ENCODE assay signal across 8 cellular contexts in the genomic region with DNA sequence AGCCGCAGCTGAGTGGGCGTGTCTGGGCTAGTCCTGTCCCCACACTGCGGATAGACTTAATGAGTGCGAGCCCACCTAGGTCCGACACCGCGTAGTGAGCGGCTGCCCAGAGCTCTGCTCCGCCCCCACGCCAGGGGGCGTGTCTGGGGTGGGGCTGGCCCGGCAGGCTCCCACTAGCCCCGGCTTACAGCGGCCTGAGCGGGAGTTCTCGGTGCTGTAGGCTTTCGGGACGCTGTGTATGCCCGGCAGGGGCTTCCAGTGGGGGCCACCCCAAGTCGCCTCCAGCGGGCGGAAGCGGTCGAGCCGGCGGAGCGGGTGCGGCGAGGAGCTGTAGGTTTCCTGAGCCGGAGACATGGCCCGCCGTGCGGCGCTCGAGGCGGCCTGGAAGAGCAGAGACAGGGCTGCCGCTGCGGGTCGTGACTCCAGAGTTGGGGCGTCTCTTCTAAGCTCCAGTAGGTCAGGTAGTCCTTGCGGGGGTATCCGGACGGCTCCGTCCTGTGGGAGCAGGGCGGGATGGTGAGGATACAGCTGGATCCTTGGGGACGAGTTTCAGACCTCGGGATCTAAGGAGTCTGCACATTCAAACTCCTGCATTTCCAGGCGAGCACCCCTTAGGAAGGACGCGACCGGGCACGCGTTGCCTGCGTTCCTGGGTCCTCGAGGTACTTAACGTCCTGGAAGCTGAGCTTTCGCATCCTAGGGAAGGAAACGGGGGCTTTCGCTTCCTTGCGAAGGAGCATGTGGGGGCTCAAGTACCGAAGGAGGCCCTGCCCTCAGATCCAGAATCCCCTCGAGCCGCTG. TPM values are rescaled to one million over a fixed set of nuclear protein-coding genes. Genes with fewer than 3 reads are reported as not detected.
DNase-seq lines count a peak whose midpoint lies in the region; ATAC-seq and TF ChIP-seq lines count a peak whose summit lies in the region.

No MANE protein-coding gene starts in this region.

- no peaks in the 10 kb centered on the region for H3K9me3 Mint-ChIP-seq in activated naive CD4-positive, alpha-beta T cell treated with anti-CD3 and anti-CD28 coated beads for 36 hours

- H3K36me3 Mint-ChIP-seq in activated naive CD4-positive, alpha-beta T cell treated with anti-CD3 and anti-CD28 coated beads for 36 hours (ENCODE audit: low read depth): no peaks in the 10 kb centered on the region

- H3K27ac Mint-ChIP-seq in activated naive CD4-positive, alpha-beta T cell treated with anti-CD3 and anti-CD28 coated beads for 36 hours: no peak overlapping the region

- peak overlapping the region; percentile 64 for H3K4me3 ChIP-seq in AG04450 (ENCODE audit: low read depth, low read length)
- peak overlapping the region; percentile 70 for H3K4me3 ChIP-seq in parathyroid adenoma (ENCODE audit: low read depth, low read length)

- peaks cover 4% of the 10 kb centered on the region for H3K4me1 ChIP-seq in parathyroid adenoma

- no peak for DNase-seq in AG04450 (ENCODE audit: low read depth, low spot score)
- DNase-seq in GM19238 (ENCODE audit: insufficient read length, low spot score): peak; percentile 82
- peak; percentile 49 for DNase-seq in RPMI7951 (ENCODE audit: low read depth)
- peak; percentile 67 for DNase-seq in activated naive CD4-positive, alpha-beta T cell treated with anti-CD3 and anti-CD28 coated beads for 36 hours
- peak in 25 of 42 donors; percentile 10 to 65 (median 24) for DNase-seq in head of caudate nucleus
- no peak for DNase-seq in NCI-H526 treated with DMSO at 0.1 percent for 48 hours (lab: John Stamatoyannopoulos, UW)

- no peak for ATAC-seq in HG02798 (IDR thresholded peaks at IDR 0.05; ENCODE audit: poor library complexity, unreplicated experiment)

- intact Hi-C loops in activated naive CD4-positive, alpha-beta T cell treated with anti-CD3 and anti-CD28 coated beads for 36 hours (cut with micrococcal nuclease): loop anchor here (5.0 kb wide), 1 partner anchor 91 kb away; no protein-coding TSS in a partner anchor
- intact Hi-C loops in head of caudate nucleus (cut with DNase I): no loop called here

- CTCF ChIA-PET in AG04450 (lab: Charles Lee): interaction anchor here (0.5 to 2.4 kb wide), 9 partner anchors 13 to 666 kb away, joined by 3 to 18 read pairs (median 6); partner anchors contain the start of genes GYS1 and RUVBL2
- CTCF ChIA-PET in activated naive CD4-positive, alpha-beta T cell treated with anti-CD3 and anti-CD28 coated beads for 36 hours (lab: Charles Lee): interaction anchor here (0.7 to 0.9 kb wide), 3 partner anchors 50 to 262 kb away, joined by 3 read pairs; no protein-coding TSS in a partner anchor

- H3K27me3 ChIP-seq in AG04450 (ENCODE audit: control insufficient read depth, insufficient read depth, low read length): no peaks in the 10 kb centered on the region
- H3K27me3 ChIP-seq in parathyroid adenoma (ENCODE audit: control insufficient read depth, insufficient read depth, low read length): no peaks in the 10 kb centered on the region

- TF ChIP-seq CTCF in AG04450 (IDR thresholded peaks at IDR 0.05; ENCODE audit: low read depth, low read length) (peak; percentile 33; the same call in 1 of the 2 replicates), parathyroid adenoma (IDR thresholded peaks at IDR 0.05) (peak; percentile 34)

- H3K4me3 Mint-ChIP-seq in activated naive CD4-positive, alpha-beta T cell treated with anti-CD3 and anti-CD28 coated beads for 36 hours: peak overlapping the region; percentile 71

- peaks cover 22% of the 10 kb centered on the region for H3K4me1 Mint-ChIP-seq in activated naive CD4-positive, alpha-beta T cell treated with anti-CD3 and anti-CD28 coated beads for 36 hours (ENCODE audit: low read depth)

- H3K4me2 ChIP-seq in parathyroid adenoma (ENCODE audit: low read length): peak overlapping the region; percentile 99

- H3K27me3 Mint-ChIP-seq in activated naive CD4-positive, alpha-beta T cell treated with anti-CD3 and anti-CD28 coated beads for 36 hours (ENCODE audit: low read depth): peaks cover 40% of the 10 kb centered on the region

- H3K27ac ChIP-seq in AG04450 (ENCODE audit: low read depth, low read length) (no peak overlapping the region), parathyroid adenoma (no peak overlapping the region)

- POLR2A ChIA-PET in AG04450 (lab: Yijun Ruan, JAX): interaction anchor here (0.5 to 0.6 kb wide), 3 partner anchors 8 to 306 kb away, joined by 3 to 4 read pairs (median 3); partner anchors contain the start of genes NTF4 and TEAD2

- H3K9me3 ChIP-seq in AG04450 (ENCODE audit: control insufficient read depth, insufficient read depth, low read length): no peaks in the 10 kb centered on the region; the same call in 1 of the 2 replicates
- H3K9me3 ChIP-seq in parathyroid adenoma (ENCODE audit: control insufficient read depth, low read length): no peaks in the 10 kb centered on the region

- H3K79me2 ChIP-seq in parathyroid adenoma: no peaks in the 10 kb centered on the region

- peak overlapping the region; percentile 91 for H2AFZ ChIP-seq in parathyroid adenoma

- no peaks in the 10 kb centered on the region for H3K36me3 ChIP-seq in parathyroid adenoma (ENCODE audit: control insufficient read depth, insufficient read depth, low read length)

- H3K9ac ChIP-seq in parathyroid adenoma: no peak overlapping the region

RNA-seq across cellular contexts. Expression of gene CGB7, which starts 1.2 kb away (rescaled TPM):
- 0.42 and 0.87 TPM in 2 replicates for polyA plus RNA-seq in AG04450 (2011; rRNA removed)
- 0.30 and 0.37 TPM in 2 replicates for polyA minus RNA-seq in AG04450 (2011; rRNA and poly(A)+ RNA removed)
- total RNA-seq in RPMI7951 (2014; rRNA removed; shearing (Covaris generic)): 0.10 and 0.72 TPM in 2 replicates
- not detected for total RNA-seq in activated naive CD4-positive, alpha-beta T cell treated with anti-CD3 and anti-CD28 coated beads for 36 hours

RNA-seq across cellular contexts. Expression of gene CGB8, which starts 7.4 kb away (rescaled TPM):
- polyA plus RNA-seq in AG04450 (2011; rRNA removed): not detected in 2 replicates
- not detected in 2 replicates for polyA minus RNA-seq in AG04450 (2011; rRNA and poly(A)+ RNA removed)
- total RNA-seq in RPMI7951 (2014; rRNA removed; shearing (Covaris generic)): not detected in 2 replicates
- not detected for total RNA-seq in activated naive CD4-positive, alpha-beta T cell treated with anti-CD3 and anti-CD28 coated beads for 36 hours

RNA-seq across cellular contexts. Expression of gene NTF4, which starts 8.3 kb away (rescaled TPM):
- 0.09 and 0.30 TPM in 2 replicates for polyA plus RNA-seq in AG04450 (2011; rRNA removed)
- not detected in 2 replicates for polyA minus RNA-seq in AG04450 (2011; rRNA and poly(A)+ RNA removed)
- not detected in 2 replicates for total RNA-seq in RPMI7951 (2014; rRNA removed; shearing (Covaris generic))
- not detected for total RNA-seq in activated naive CD4-positive, alpha-beta T cell treated with anti-CD3 and anti-CD28 coated beads for 36 hours

RNA-seq across cellular contexts. Expression of gene CGB5, which starts 12.7 kb away (rescaled TPM):
- polyA plus RNA-seq in AG04450 (2011; rRNA removed): not detected in 2 replicates
- polyA minus RNA-seq in AG04450 (2011; rRNA and poly(A)+ RNA removed): not detected in 2 replicates
- not detected in 2 replicates for total RNA-seq in RPMI7951 (2014; rRNA removed; shearing (Covaris generic))
- total RNA-seq in activated naive CD4-positive, alpha-beta T cell treated with anti-CD3 and anti-CD28 coated beads for 36 hours: not detected

RNA-seq across cellular contexts. Expression of gene KCNA7, which starts 16.2 kb away (rescaled TPM):
- polyA plus RNA-seq in AG04450 (2011; rRNA removed): not detected in 2 replicates
- not detected in 2 replicates for polyA minus RNA-seq in AG04450 (2011; rRNA and poly(A)+ RNA removed)
- not detected in 2 replicates for total RNA-seq in RPMI7951 (2014; rRNA removed; shearing (Covaris generic))
- total RNA-seq in activated naive CD4-positive, alpha-beta T cell treated with anti-CD3 and anti-CD28 coated beads for 36 hours: not detected

Comparison
In these comparisons a context has a peak if more than half of its experiments do, and no peak if none do; other contexts are left out.
1. DNase-seq: peak in GM19238 (single experiment), RPMI7951 (single experiment), activated naive CD4-positive, alpha-beta T cell treated with anti-CD3 and anti-CD28 coated beads for 36 hours (single experiment) and head of caudate nucleus (25 of 42); none in AG04450 (single experiment) and NCI-H526 treated with DMSO at 0.1 percent for 48 hours (single experiment).